Comparison of ENCODE assay signal across 1 cellular context in genomic region chr1:1920608-1921458, GRCh38.
TF ChIP-seq lines count a peak whose summit lies in the region.

No MANE protein-coding gene starts in this region.

TF ChIP-seq in HepG2, 621 proteins besides CTCF, POLR2A, EP300 and RAD21 (continued from another document and continues in another):
- TF ChIP-seq ZNF513 (CRISPR knock-in tag; conservative IDR thresholded peaks at IDR 0.05) (no peak), ZNF550 (CRISPR knock-in tag; IDR thresholded peaks at IDR 0.05; ENCODE audit: borderline replicate concordance) (no peak), KMT2B (CRISPR knock-in tag; IDR thresholded peaks at IDR 0.05) (no peak), ZNF138 (CRISPR knock-in tag; IDR thresholded peaks at IDR 0.05; ENCODE audit: low read depth) (0 out of 2 replicates have a peak, but pooled peaks have one; percentile 58), IKZF4 (CRISPR knock-in tag; IDR thresholded peaks at IDR 0.05; ENCODE audit: borderline replicate concordance, low read depth, not compliant biosample characterization) (no peak), ZNF367 (CRISPR knock-in tag; IDR thresholded peaks at IDR 0.05; ENCODE audit: borderline replicate concordance) (no peak), ESRRA (CRISPR knock-in tag; IDR thresholded peaks at IDR 0.05; ENCODE audit: low read depth) (peak; percentile 21; the same call in 1 of the 2 replicates), SP1 (IDR thresholded peaks at IDR 0.05) (no peak), SP1 (CRISPR knock-in tag; IDR thresholded peaks at IDR 0.05) (peak; percentile 16; the same call in 1 of the 2 replicates), ZFP37 (CRISPR knock-in tag; IDR thresholded peaks at IDR 0.05; ENCODE audit: borderline replicate concordance) (no peak), TRIM24 (CRISPR knock-in tag; IDR thresholded peaks at IDR 0.05) (no peak), CREM (IDR thresholded peaks at IDR 0.05) (no peak), CREM (CRISPR knock-in tag; IDR thresholded peaks at IDR 0.05) (no peak), ZMYM4 (CRISPR knock-in tag; IDR thresholded peaks at IDR 0.05) (peak; percentile 44; the same call in 1 of the 2 replicates), ZSCAN29 (CRISPR knock-in tag; conservative IDR thresholded peaks at IDR 0.05) (0 out of 2 replicates have a peak, but pooled peaks have one; percentile 28), YEATS2 (CRISPR knock-in tag; IDR thresholded peaks at IDR 0.05; ENCODE audit: borderline replicate concordance) (no peak), DRAP1 (CRISPR knock-in tag; IDR thresholded peaks at IDR 0.05) (peak; percentile 17; the same call in 1 of the 2 replicates), EED (CRISPR knock-in tag; IDR thresholded peaks at IDR 0.05) (peak; percentile 65; the same call in 1 of the 2 replicates), TCF12 (IDR thresholded peaks at IDR 0.05) (no peak), TCF12 (CRISPR knock-in tag; IDR thresholded peaks at IDR 0.05) (0 out of 2 replicates have a peak, but pooled peaks have one; percentile 1), KLF12 (CRISPR knock-in tag; IDR thresholded peaks at IDR 0.05; ENCODE audit: borderline replicate concordance) (0 out of 2 replicates have a peak, but pooled peaks have one; percentile 43), ZNF589 (CRISPR knock-in tag; conservative IDR thresholded peaks at IDR 0.05) (no peak), ZNF333 (CRISPR knock-in tag; IDR thresholded peaks at IDR 0.05; ENCODE audit: borderline replicate concordance) (no peak), CC2D1A (CRISPR knock-in tag; IDR thresholded peaks at IDR 0.05) (no peak), HDAC1 (CRISPR knock-in tag; IDR thresholded peaks at IDR 0.05) (peak; percentile 72; the same call in 1 of the 2 replicates), NONO (IDR thresholded peaks at IDR 0.05) (no peak), NONO (CRISPR knock-in tag; conservative IDR thresholded peaks at IDR 0.05) (no peak; the same call in 1 of the 2 replicates), RXRB (CRISPR knock-in tag; IDR thresholded peaks at IDR 0.05; ENCODE audit: borderline replicate concordance) (peak; percentile 26; the same call in 1 of the 2 replicates), KDM4B (CRISPR knock-in tag; IDR thresholded peaks at IDR 0.05) (no peak), BRD4 (CRISPR knock-in tag; IDR thresholded peaks at IDR 0.05) (peak; percentile 52; the same call in 1 of the 2 replicates), KMT2A (CRISPR knock-in tag; IDR thresholded peaks at IDR 0.05) (no peak; the same call in 1 of the 2 replicates), MED13 (CRISPR knock-in tag; IDR thresholded peaks at IDR 0.05) (no peak), ZNF407 (CRISPR knock-in tag; IDR thresholded peaks at IDR 0.05; ENCODE audit: not compliant biosample characterization) (peak; percentile 72), ZNF749 (CRISPR knock-in tag; IDR thresholded peaks at IDR 0.05; ENCODE audit: borderline replicate concordance) (peak; percentile 48; the same call in 1 of the 2 replicates), ZNF234 (CRISPR knock-in tag; conservative IDR thresholded peaks at IDR 0.05) (0 out of 2 replicates have a peak, but pooled peaks have one; percentile 65), ZBED4 (CRISPR knock-in tag; IDR thresholded peaks at IDR 0.05; ENCODE audit: borderline replicate concordance) (peak; percentile 59; the same call in 1 of the 2 replicates), ZNF460 (CRISPR knock-in tag; IDR thresholded peaks at IDR 0.05; ENCODE audit: borderline replicate concordance) (no peak)
- TF ChIP-seq, protein P1, sequence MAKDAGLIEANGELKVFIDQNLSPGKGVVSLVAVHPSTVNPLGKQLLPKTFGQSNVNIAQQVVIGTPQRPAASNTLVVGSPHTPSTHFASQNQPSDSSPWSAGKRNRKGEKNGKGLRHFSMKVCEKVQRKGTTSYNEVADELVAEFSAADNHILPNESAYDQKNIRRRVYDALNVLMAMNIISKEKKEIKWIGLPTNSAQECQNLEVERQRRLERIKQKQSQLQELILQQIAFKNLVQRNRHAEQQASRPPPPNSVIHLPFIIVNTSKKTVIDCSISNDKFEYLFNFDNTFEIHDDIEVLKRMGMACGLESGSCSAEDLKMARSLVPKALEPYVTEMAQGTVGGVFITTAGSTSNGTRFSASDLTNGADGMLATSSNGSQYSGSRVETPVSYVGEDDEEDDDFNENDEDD (CRISPR knock-in tag; IDR thresholded peaks at IDR 0.05; ENCODE audit: borderline replicate concordance): peak; percentile 30; the same call in 1 of the 2 replicates
- TF ChIP-seq, protein P2, sequence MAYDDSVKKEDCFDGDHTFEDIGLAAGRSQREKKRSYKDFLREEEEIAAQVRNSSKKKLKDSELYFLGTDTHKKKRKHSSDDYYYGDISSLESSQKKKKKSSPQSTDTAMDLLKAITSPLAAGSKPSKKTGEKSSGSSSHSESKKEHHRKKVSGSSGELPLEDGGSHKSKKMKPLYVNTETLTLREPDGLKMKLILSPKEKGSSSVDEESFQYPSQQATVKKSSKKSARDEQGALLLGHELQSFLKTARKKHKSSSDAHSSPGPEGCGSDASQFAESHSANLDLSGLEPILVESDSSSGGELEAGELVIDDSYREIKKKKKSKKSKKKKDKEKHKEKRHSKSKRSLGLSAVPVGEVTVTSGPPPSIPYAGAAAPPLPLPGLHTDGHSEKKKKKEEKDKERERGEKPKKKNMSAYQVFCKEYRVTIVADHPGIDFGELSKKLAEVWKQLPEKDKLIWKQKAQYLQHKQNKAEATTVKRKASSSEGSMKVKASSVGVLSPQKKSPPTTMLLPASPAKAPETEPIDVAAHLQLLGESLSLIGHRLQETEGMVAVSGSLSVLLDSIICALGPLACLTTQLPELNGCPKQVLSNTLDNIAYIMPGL (CRISPR knock-in tag; IDR thresholded peaks at IDR 0.05; ENCODE audit: borderline replicate concordance in 1 of 2, low read depth in 1 of 2): peak in 1 of 2 experiments; percentile 78; a peak in 2 of 4 replicates
- TF ChIP-seq, protein P3, sequence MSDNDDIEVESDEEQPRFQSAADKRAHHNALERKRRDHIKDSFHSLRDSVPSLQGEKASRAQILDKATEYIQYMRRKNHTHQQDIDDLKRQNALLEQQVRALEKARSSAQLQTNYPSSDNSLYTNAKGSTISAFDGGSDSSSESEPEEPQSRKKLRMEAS (IDR thresholded peaks at IDR 0.05): no peak
- TF ChIP-seq, protein P4, sequence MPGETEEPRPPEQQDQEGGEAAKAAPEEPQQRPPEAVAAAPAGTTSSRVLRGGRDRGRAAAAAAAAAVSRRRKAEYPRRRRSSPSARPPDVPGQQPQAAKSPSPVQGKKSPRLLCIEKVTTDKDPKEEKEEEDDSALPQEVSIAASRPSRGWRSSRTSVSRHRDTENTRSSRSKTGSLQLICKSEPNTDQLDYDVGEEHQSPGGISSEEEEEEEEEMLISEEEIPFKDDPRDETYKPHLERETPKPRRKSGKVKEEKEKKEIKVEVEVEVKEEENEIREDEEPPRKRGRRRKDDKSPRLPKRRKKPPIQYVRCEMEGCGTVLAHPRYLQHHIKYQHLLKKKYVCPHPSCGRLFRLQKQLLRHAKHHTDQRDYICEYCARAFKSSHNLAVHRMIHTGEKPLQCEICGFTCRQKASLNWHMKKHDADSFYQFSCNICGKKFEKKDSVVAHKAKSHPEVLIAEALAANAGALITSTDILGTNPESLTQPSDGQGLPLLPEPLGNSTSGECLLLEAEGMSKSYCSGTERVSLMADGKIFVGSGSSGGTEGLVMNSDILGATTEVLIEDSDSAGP (CRISPR knock-in tag; IDR thresholded peaks at IDR 0.05; ENCODE audit: borderline replicate concordance): peak; percentile 56
- TF ChIP-seq, protein P5, sequence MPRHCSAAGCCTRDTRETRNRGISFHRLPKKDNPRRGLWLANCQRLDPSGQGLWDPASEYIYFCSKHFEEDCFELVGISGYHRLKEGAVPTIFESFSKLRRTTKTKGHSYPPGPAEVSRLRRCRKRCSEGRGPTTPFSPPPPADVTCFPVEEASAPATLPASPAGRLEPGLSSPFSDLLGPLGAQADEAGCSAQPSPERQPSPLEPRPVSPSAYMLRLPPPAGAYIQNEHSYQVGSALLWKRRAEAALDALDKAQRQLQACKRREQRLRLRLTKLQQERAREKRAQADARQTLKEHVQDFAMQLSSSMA (CRISPR knock-in tag; IDR thresholded peaks at IDR 0.05): no peak
